In the genomic region with DNA sequence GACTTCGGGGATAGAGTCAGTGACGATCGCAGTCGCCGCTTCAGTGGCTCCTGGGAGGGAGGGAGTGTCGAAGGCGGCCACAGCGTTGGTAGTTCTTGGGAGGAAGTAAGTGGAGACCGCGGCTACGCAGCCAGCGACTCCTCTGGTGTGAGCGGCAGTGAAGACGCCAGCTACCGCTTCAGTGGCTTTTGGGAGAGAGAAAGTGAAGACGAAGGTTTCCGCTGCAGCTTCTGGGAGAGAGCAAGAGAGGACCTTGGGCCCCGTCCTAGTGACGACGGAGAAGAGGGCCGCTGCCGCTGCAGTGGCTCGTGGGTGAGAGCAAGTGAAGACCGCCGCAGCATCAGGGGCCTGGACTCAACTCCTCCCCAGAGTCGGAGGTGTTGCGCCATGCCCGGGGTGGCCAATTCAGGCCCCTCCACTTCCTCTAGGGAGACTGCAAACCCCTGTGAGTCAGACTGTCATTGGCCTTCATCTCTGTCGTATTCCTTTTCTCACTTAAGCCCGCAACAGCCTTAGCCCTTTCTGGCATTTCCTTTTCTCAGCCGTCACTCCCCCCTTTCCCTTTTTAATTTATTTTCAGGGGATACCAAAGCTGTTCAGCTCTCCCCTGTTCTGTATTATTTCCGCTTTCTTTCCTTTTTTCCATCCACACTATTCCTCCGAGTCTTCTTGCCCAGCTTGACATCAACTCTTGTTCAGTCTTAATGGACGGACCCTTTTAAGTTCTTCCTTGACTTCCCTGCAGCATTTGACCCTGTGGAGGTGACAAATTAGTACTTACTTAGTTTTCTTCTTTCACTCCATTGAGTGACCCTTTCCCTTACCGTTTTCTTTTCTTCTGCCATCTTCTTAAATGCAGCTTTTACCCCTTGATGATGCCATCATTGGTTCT, we compare ENCODE assay signal across 8 cellular contexts. TPM values are rescaled to one million over a fixed set of nuclear protein-coding genes. Genes with fewer than 3 reads are reported as not detected.
DNase-seq lines count a peak whose midpoint lies in the region; ATAC-seq lines count a peak whose summit lies in the region.

No MANE protein-coding gene starts in this region.

- H3K9me3 Mint-ChIP-seq in activated naive CD8-positive, alpha-beta T cell treated with anti-CD3 and anti-CD28 coated beads for 36 hours: no peaks in the 10 kb centered on the region

- peak overlapping the region; percentile 98 for H3K4me3 Mint-ChIP-seq in activated naive CD8-positive, alpha-beta T cell treated with anti-CD3 and anti-CD28 coated beads for 36 hours

- H3K27ac Mint-ChIP-seq in activated naive CD8-positive, alpha-beta T cell treated with anti-CD3 and anti-CD28 coated beads for 36 hours: peak overlapping the region; percentile 97

- ATAC-seq in GM19324 (IDR thresholded peaks at IDR 0.05; ENCODE audit: low FRiP score, unreplicated experiment) (peak; percentile 59), HG03439 (IDR thresholded peaks at IDR 0.05; ENCODE audit: unreplicated experiment) (peak; percentile 44)

- peaks cover 31% of the 10 kb centered on the region for H3K4me1 Mint-ChIP-seq in activated naive CD8-positive, alpha-beta T cell treated with anti-CD3 and anti-CD28 coated beads for 36 hours

- no peaks in the 10 kb centered on the region for H3K27me3 Mint-ChIP-seq in activated naive CD8-positive, alpha-beta T cell treated with anti-CD3 and anti-CD28 coated beads for 36 hours

- H3K36me3 Mint-ChIP-seq in activated naive CD8-positive, alpha-beta T cell treated with anti-CD3 and anti-CD28 coated beads for 36 hours: peaks cover 11% of the 10 kb centered on the region

- DNase-seq in CD1c-positive myeloid dendritic cell (ENCODE audit: extremely low spot score) (peak; percentile 85), SKM-1 treated with dmso at 0.1 percent for 144 hours (lab: John Stamatoyannopoulos, UW; ENCODE audit: unreplicated experiment) (peak; percentile 87), cardiac septum (ENCODE audit: low spot score) (peak; percentile 79), pons (ENCODE audit: low spot score) (peak; percentile 33), ureter (ENCODE audit: low spot score) (peak; percentile 67)
- peak; percentile 73 for DNase-seq in activated naive CD8-positive, alpha-beta T cell treated with anti-CD3 and anti-CD28 coated beads for 36 hours

- intact Hi-C loops in cardiac septum (cut with DNase I): loop anchor here (2.0 to 10.0 kb wide), 3 partner anchors 38 to 292 kb away; partner anchors contain the start of genes DDIAS, PCF11, PRCP and RAB30

RNA-seq across cellular contexts. Expression of gene ANKRD42, which starts 1.0 kb away (rescaled TPM):
- total RNA-seq in activated naive CD8-positive, alpha-beta T cell treated with anti-CD3 and anti-CD28 coated beads for 36 hours: 1 to 10 TPM; 7.4 to 7.5 TPM
- 6.0 TPM for total RNA-seq in cardiac septum
- total RNA-seq in ureter: 13.0 TPM

RNA-seq across cellular contexts. Expression of gene PCF11, which starts 37.6 kb away (rescaled TPM):
- total RNA-seq in activated naive CD8-positive, alpha-beta T cell treated with anti-CD3 and anti-CD28 coated beads for 36 hours: 10 to 100 TPM; 49.3 to 51.9 TPM
- 26.6 TPM for total RNA-seq in cardiac septum
- 106 TPM for total RNA-seq in ureter

Comparison
In these comparisons a context has a peak if more than half of its experiments do, and no peak if none do; other contexts are left out.
1. Peak in every context shown above with its lines: DNase-seq and ATAC-seq.
2. DNase-seq: peak in every context shown above with its lines; median percentile 87 in SKM-1 treated with dmso at 0.1 percent for 144 hours; 85 in CD1c-positive myeloid dendritic cell; 79 in cardiac septum; 73 in activated naive CD8-positive, alpha-beta T cell treated with anti-CD3 and anti-CD28 coated beads for 36 hours; 67 in ureter; 33 in pons.